8 cellular contexts compared by ENCODE assay signal in the genomic region with DNA sequence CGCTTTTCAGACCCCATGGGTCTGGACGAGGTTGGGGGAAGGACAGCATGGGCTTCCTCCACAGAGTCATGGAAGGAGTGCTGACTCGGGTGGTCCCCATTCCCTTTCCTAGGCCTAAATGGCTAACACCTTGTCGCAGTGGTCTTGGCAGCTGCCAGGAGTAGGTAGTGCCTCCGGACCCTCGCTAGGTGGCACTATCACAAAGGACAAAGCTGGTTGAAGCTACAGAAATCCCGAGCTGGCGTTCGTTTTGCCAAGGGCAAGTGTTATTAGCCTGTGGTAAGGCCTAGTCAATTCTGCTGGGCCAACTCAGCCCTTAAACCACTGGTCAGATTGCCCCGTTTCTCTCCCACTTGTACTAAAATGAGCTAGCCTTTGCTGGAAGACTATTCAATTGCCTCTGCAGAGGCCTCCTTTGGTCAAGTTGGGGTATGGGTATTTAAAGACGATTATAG. TPM values are rescaled to one million over a fixed set of nuclear protein-coding genes. Genes with fewer than 3 reads are reported as not detected.
DNase-seq lines count a peak whose midpoint lies in the region; ATAC-seq, FAIRE-seq and TF ChIP-seq lines count a peak whose summit lies in the region.

No MANE protein-coding gene starts in this region.

- peak; percentile 89 to 91 for TF ChIP-seq RAD21 in A549 (conservative IDR thresholded peaks at IDR 0.05 in 1 of 2, IDR thresholded peaks at IDR 0.05 in 1 of 2)

- H3K9me3 ChIP-seq in A549: no peaks in the 10 kb centered on the region

- H3K27ac ChIP-seq in A549: peak overlapping the region; percentile 93 to 96

- TF ChIP-seq EP300 in A549 (IDR thresholded peaks at IDR 0.05): no peak

- TF ChIP-seq CTCF in A549 (IDR thresholded peaks at IDR 0.05): peak; percentile 94

- TF ChIP-seq POLR2A in A549 (IDR thresholded peaks at IDR 0.05; ENCODE audit: low read length): no peak

- peaks cover 16% of the 10 kb centered on the region for H3K4me1 ChIP-seq in A549

- CTCF ChIA-PET in A549 (lab: Yijun Ruan, JAX): interaction anchor here (0.6 to 3.9 kb wide), 58 partner anchors 9 to 525 kb away, joined by 3 to 26 read pairs (median 4); partner anchors contain the start of genes CHRNB2, PBXIP1, PMVK and PYGO2

- peak; percentile 81 for FAIRE-seq in A549 (lab: Jason Lieb, UNC)

- H3K4me3 ChIP-seq in A549: peak overlapping the region; percentile 85

- ATAC-seq in A549 (peak; percentile 82 to 88), GM18520 (IDR thresholded peaks at IDR 0.05; ENCODE audit: unreplicated experiment) (peak; percentile 43), HG03439 (IDR thresholded peaks at IDR 0.05; ENCODE audit: unreplicated experiment) (peak; percentile 43), left colon (peak; percentile 70)

- peak; percentile 73 to 94 for DNase-seq in A549 (ENCODE audit: low read depth in 1 of 2, low spot score in 1 of 2)
- peak; percentile 89 for DNase-seq in NCI-H510A treated with DMSO at 0.1 percent for 48 hours (lab: John Stamatoyannopoulos, UW)
- DNase-seq in activated CD4-positive, alpha-beta T cell treated with anti-CD3 and anti-CD28 coated beads for 48 hours: peak; percentile 88
- DNase-seq in dedifferentiated amniotic fluid mesenchymal stem cell (ENCODE audit: extremely low spot score): peak; percentile 94
- peak; percentile 82 to 90 for DNase-seq in left colon
- peak; percentile 83 for DNase-seq in stimulated activated CD4-positive, alpha-beta T cell treated with anti-CD3 and anti-CD28 coated beads, Interleukin-1b, Interleukin-23, amount 100 ng/mL, for 48 hours

- WGBS in A549 (ENCODE audit: missing lambda C conversion rate): 8% methylated on average over 11 of the region's 11 CpGs

- H3K4me2 ChIP-seq in A549: peak overlapping the region; percentile 85

- intact Hi-C loops in left colon (cut with DNase I, micrococcal nuclease): no loop called here

- POLR2A ChIA-PET in A549 (lab: Yijun Ruan, JAX): interaction anchor here (0.7 to 1.1 kb wide), 5 partner anchors 8 to 377 kb away, joined by 3 to 5 read pairs (median 4); partner anchors contain the start of genes CHRNB2 and PMVK

TF ChIP-seq in A549, 52 proteins besides CTCF, POLR2A, EP300 and RAD21:
- peak; percentile 67; the same call in 1 of the 2 replicates for TF ChIP-seq KDM5A (IDR thresholded peaks at IDR 0.05)
- no peak for TF ChIP-seq GATA3 (IDR thresholded peaks at IDR 0.05; ENCODE audit: borderline replicate concordance)
- peak; percentile 28 for TF ChIP-seq MAFK (IDR thresholded peaks at IDR 0.05; ENCODE audit: partially characterized antibody)
- TF ChIP-seq CHD4 (IDR thresholded peaks at IDR 0.05; ENCODE audit: borderline replicate concordance): 0 out of 2 replicates have a peak, but pooled peaks have one; percentile 18
- TF ChIP-seq SMC3 (IDR thresholded peaks at IDR 0.05): peak; percentile 70
- no peak for TF ChIP-seq TP53 (CRISPR knock-in tag; IDR thresholded peaks at IDR 0.05)

RNA-seq across cellular contexts. Expression of gene UBE2Q1, which starts 1.1 kb away (rescaled TPM):
- 17.6 and 26.6 TPM in 2 replicates for polyA plus RNA-seq in A549 (2011; rRNA removed)
- polyA plus RNA-seq in A549 (2012; cell fraction: cytosol; rRNA removed): 7.9 and 10.6 TPM in 2 replicates
- 5.3 and 11.3 TPM in 2 replicates for polyA plus RNA-seq in A549 (2012; cell fraction: nucleus; rRNA removed)
- 41.9 to 49.7 TPM (median 47.2 TPM) in 3 replicates for polyA plus RNA-seq in A549 (2017; fragmentation: RNase III; extraction: RNeasy Plus Mini Kit Qiagen cat#74134 plus additional on column Dnase treatment)
- polyA minus RNA-seq in A549 (2011; rRNA and poly(A)+ RNA removed): 12.5 and 20.9 TPM in 2 replicates
- 10 to 100 TPM; 78.8 to 98.9 TPM for total RNA-seq in left colon

RNA-seq across cellular contexts. Expression of gene CHRNB2, which starts 8.1 kb away (rescaled TPM):
- polyA plus RNA-seq in A549 (2011; rRNA removed) (0.21 and 0.36 TPM in 2 replicates), A549 (2017; fragmentation: RNase III; extraction: RNeasy Plus Mini Kit Qiagen cat#74134 plus additional on column Dnase treatment) (0.21 to 0.28 TPM (median 0.25 TPM) in 3 replicates)
- polyA plus RNA-seq in A549 (2012; cell fraction: cytosol; rRNA removed): 0.17 and 0.30 TPM in 2 replicates
- polyA plus RNA-seq in A549 (2012; cell fraction: nucleus; rRNA removed): 0.43 and 0.52 TPM in 2 replicates
- polyA minus RNA-seq in A549 (2011; rRNA and poly(A)+ RNA removed): 0.66 and 0.97 TPM in 2 replicates
- total RNA-seq in left colon: under 1 TPM; 0.15 to 0.31 TPM

RNA-seq across cellular contexts. Expression of gene ADAR, which starts 48.5 kb away (rescaled TPM):
- polyA plus RNA-seq in A549 (2011; rRNA removed) (170 and 171 TPM in 2 replicates), A549 (2017; fragmentation: RNase III; extraction: RNeasy Plus Mini Kit Qiagen cat#74134 plus additional on column Dnase treatment) (71.7 to 76.1 TPM (median 76.0 TPM) in 3 replicates)
- 55.4 and 62.7 TPM in 2 replicates for polyA plus RNA-seq in A549 (2012; cell fraction: cytosol; rRNA removed)
- 90.0 and 104 TPM in 2 replicates for polyA plus RNA-seq in A549 (2012; cell fraction: nucleus; rRNA removed)
- polyA minus RNA-seq in A549 (2011; rRNA and poly(A)+ RNA removed): 264 and 283 TPM in 2 replicates
- 100 to 1,000 TPM; 119 to 138 TPM for total RNA-seq in left colon

RNA-seq across cellular contexts. Expression of gene SHE, which starts 57.3 kb away (rescaled TPM):
- 0.01 and 0.03 TPM in 2 replicates for polyA plus RNA-seq in A549 (2011; rRNA removed)
- polyA plus RNA-seq in A549 (2012; cell fraction: cytosol; rRNA removed): 0.01 TPM in 1 of 2 replicates, not detected in the other
- not detected in 2 replicates for polyA plus RNA-seq in A549 (2012; cell fraction: nucleus; rRNA removed)
- 0.01 TPM in 1 of 3 replicates, not detected in the others for polyA plus RNA-seq in A549 (2017; fragmentation: RNase III; extraction: RNeasy Plus Mini Kit Qiagen cat#74134 plus additional on column Dnase treatment)
- not detected in 2 replicates for polyA minus RNA-seq in A549 (2011; rRNA and poly(A)+ RNA removed)
- total RNA-seq in left colon: 1 to 10 TPM; 3.4 TPM

RNA-seq across cellular contexts. Expression of gene TDRD10, which starts 57.5 kb away (rescaled TPM):
- polyA plus RNA-seq in A549 (2011; rRNA removed) (0.04 TPM in 1 of 2 replicates, not detected in the other), A549 (2017; fragmentation: RNase III; extraction: RNeasy Plus Mini Kit Qiagen cat#74134 plus additional on column Dnase treatment) (not detected in 3 replicates)
- 0.01 and 0.04 TPM in 2 replicates for polyA plus RNA-seq in A549 (2012; cell fraction: cytosol; rRNA removed)
- polyA plus RNA-seq in A549 (2012; cell fraction: nucleus; rRNA removed): 0.10 TPM in 1 of 2 replicates, not detected in the other
- polyA minus RNA-seq in A549 (2011; rRNA and poly(A)+ RNA removed): not detected in 2 replicates
- total RNA-seq in left colon: 1 to 10 TPM in 1 of 2 donors, under 1 TPM in 1; 0.70 to 1.0 TPM

Comparison
In these comparisons a context has a peak if more than half of its experiments do, and no peak if none do; other contexts are left out.
1. Peak in every context shown above with its lines: DNase-seq, ATAC-seq, H3K4me3 ChIP-seq and H3K27ac ChIP-seq.